ENCODE assay signal across 10 cellular contexts in genomic region chr3:20042331-20042730, GRCh38. TPM values are rescaled to one million over a fixed set of nuclear protein-coding genes. Genes with fewer than 3 reads are reported as not detected.
DNase-seq lines count a peak whose midpoint lies in the region; ATAC-seq and TF ChIP-seq lines count a peak whose summit lies in the region.
"Had no signal": no experiment of that assay in that cellular context is flagged by ENCODE, and none has a peak within 500 bp of the region (broad histone marks: within the 10 kb centered on the region; RNA-seq: fewer than 3 reads in every experiment).

No MANE protein-coding gene starts in this region.

- peaks cover 20% of the 10 kb centered on the region for H3K36me3 Mint-ChIP-seq in CD4-positive, alpha-beta T cell (ENCODE audit: low read depth)
- H3K36me3 Mint-ChIP-seq: mesothelial cell of epicardium had no signal

- DNase-seq in CD4-positive, alpha-beta T cell, result no peak
- DNase-seq in MM.1S, result no peak
- DNase-seq in effector memory CD4-positive, alpha-beta T cell, result no peak
- no peak for DNase-seq in BE2C
- no peak for DNase-seq in SW 1271 (lab: John Stamatoyannopoulos, UW)
- DNase-seq in NCI-H1436 (lab: John Stamatoyannopoulos, UW), result no peak

- H3K9ac ChIP-seq in MM.1S (ENCODE audit: low read length) (no peak overlapping the region), rectal smooth muscle tissue (ENCODE audit: low read length) (no peak overlapping the region)

- POLR2A ChIA-PET in CD4-positive, alpha-beta T cell (lab: Charles Lee), result interaction anchor here (0.8 to 5.7 kb wide), 6 partner anchors 12 to 144 kb away, joined by 3 to 48 read pairs (median 22); partner anchors contain the start of genes RAB5A and SGO1

- H3K27me3 ChIP-seq in CD4-positive, alpha-beta T cell (ENCODE audit: control insufficient read depth, insufficient read depth, low read length), result no peaks in the 10 kb centered on the region
- H3K27me3 ChIP-seq in MM.1S (replicated peaks; ENCODE audit: insufficient read depth, low read length) (no peaks in the 10 kb centered on the region), rectal smooth muscle tissue (ENCODE audit: control insufficient read depth, insufficient read depth, low read length) (no peaks in the 10 kb centered on the region), BE2C (no peaks in the 10 kb centered on the region)
- no peaks in the 10 kb centered on the region for H3K27me3 ChIP-seq in effector memory CD4-positive, alpha-beta T cell (replicated peaks; ENCODE audit: control insufficient read depth, insufficient read depth, low read length, poor library complexity, severe bottlenecking)

- H4K20me1 ChIP-seq in MM.1S (ENCODE audit: insufficient read depth, low read length), result no peaks in the 10 kb centered on the region

- H3K9me2 ChIP-seq in MM.1S (replicated peaks; ENCODE audit: insufficient read depth, low read length), result no peaks in the 10 kb centered on the region

- H3K4me3 ChIP-seq in MM.1S (ENCODE audit: low read length) (peak overlapping the region; percentile 94; the same call in 1 of the 2 replicates), rectal smooth muscle tissue (ENCODE audit: low read length) (peak overlapping the region; percentile 94), BE2C (ENCODE audit: low read depth, low read length) (no peak overlapping the region)
- peak overlapping the region; percentile 5 for H3K4me3 ChIP-seq in effector memory CD4-positive, alpha-beta T cell (ENCODE audit: insufficient read depth, low read depth, low read length, poor library complexity, severe bottlenecking)

- peak overlapping the region; percentile 99 for H3K4me3 Mint-ChIP-seq in CD4-positive, alpha-beta T cell

- intact Hi-C loops in CD4-positive, alpha-beta T cell (cut with DNase I, micrococcal nuclease), result loop anchor here (2.0 to 10.0 kb wide), 5 partner anchors 35 to 144 kb away; partner anchors contain the start of gene SGO1 (in 1 of the 2)

- H3K27ac ChIP-seq in CD4-positive, alpha-beta T cell (ENCODE audit: low read depth, low read length), result peak overlapping the region; percentile 90
- H3K27ac ChIP-seq in MM.1S (ENCODE audit: low read length) (peak overlapping the region; percentile 84; the same call in 1 of the 2 replicates), rectal smooth muscle tissue (ENCODE audit: low read depth, low read length) (no peak overlapping the region)
- H3K27ac ChIP-seq in effector memory CD4-positive, alpha-beta T cell (ENCODE audit: insufficient read depth, low read length, poor library complexity, severe bottlenecking), result peak overlapping the region; percentile 77

- CTCF ChIA-PET in CD4-positive, alpha-beta T cell (lab: Charles Lee), result interaction anchor here (0.7 to 1.7 kb wide), 4 partner anchors 12 to 33 kb away, joined by 3 to 7 read pairs (median 4); no protein-coding TSS in a partner anchor

- peak overlapping the region; percentile 99 for H3K27ac Mint-ChIP-seq in CD4-positive, alpha-beta T cell

- H3K9me3 ChIP-seq in CD4-positive, alpha-beta T cell (ENCODE audit: control insufficient read depth, low read length), result no peaks in the 10 kb centered on the region
- no peaks in the 10 kb centered on the region for H3K9me3 ChIP-seq in MM.1S (replicated peaks; ENCODE audit: insufficient read depth, low read length)
- H3K9me3 ChIP-seq in effector memory CD4-positive, alpha-beta T cell (ENCODE audit: control insufficient read depth, low read length), result no peaks in the 10 kb centered on the region
- H3K9me3 ChIP-seq in BE2C, result no peaks in the 10 kb centered on the region

- H2AFZ ChIP-seq in MM.1S (ENCODE audit: low read length), result no peak overlapping the region

- H3K79me2 ChIP-seq in MM.1S (ENCODE audit: low read length), result peaks cover 66% of the 10 kb centered on the region

- no peak for ATAC-seq in CD4-positive, alpha-beta T cell (ENCODE audit: poor library complexity)
- ATAC-seq in GM18519 (IDR thresholded peaks at IDR 0.05; ENCODE audit: low FRiP score, unreplicated experiment), result no peak

- peaks cover 53% of the 10 kb centered on the region for H3F3A ChIP-seq in MM.1S (ENCODE audit: insufficient read depth, low read length)

- peaks cover 51% of the 10 kb centered on the region for H3K4me1 ChIP-seq in MM.1S (ENCODE audit: low read length)
- peaks cover 32% of the 10 kb centered on the region for H3K4me1 ChIP-seq in effector memory CD4-positive, alpha-beta T cell (ENCODE audit: control insufficient read depth, insufficient read depth, low read length, poor library complexity, severe bottlenecking)
- H3K4me1 ChIP-seq in rectal smooth muscle tissue (ENCODE audit: control insufficient read depth, insufficient read depth, low read length), result peaks cover 24% of the 10 kb centered on the region
- H3K4me1 ChIP-seq in BE2C, result no peaks in the 10 kb centered on the region

- H3K27me3 Mint-ChIP-seq in CD4-positive, alpha-beta T cell, result no peaks in the 10 kb centered on the region

- H3K4me2 ChIP-seq in MM.1S (ENCODE audit: low read depth, low read length), result peak overlapping the region; percentile 94

- H3K36me3 ChIP-seq in MM.1S (replicated peaks; ENCODE audit: insufficient read depth, low read length) (no peaks in the 10 kb centered on the region), rectal smooth muscle tissue (ENCODE audit: control insufficient read depth, insufficient read depth, low read length) (no peaks in the 10 kb centered on the region), BE2C (no peaks in the 10 kb centered on the region)
- H3K36me3 ChIP-seq in effector memory CD4-positive, alpha-beta T cell (ENCODE audit: control insufficient read depth, insufficient read depth, low read length), result no peaks in the 10 kb centered on the region

- H3K4me1 Mint-ChIP-seq in CD4-positive, alpha-beta T cell (ENCODE audit: low read depth), result peaks cover 73% of the 10 kb centered on the region

- no peaks in the 10 kb centered on the region for H3K9me3 Mint-ChIP-seq in CD4-positive, alpha-beta T cell
- H3K9me3 Mint-ChIP-seq: mesothelial cell of epicardium had no signal

- no peak for TF ChIP-seq CTCF in CD4-positive, alpha-beta T cell (IDR thresholded peaks at IDR 0.05)
- TF ChIP-seq CTCF in MM.1S (IDR thresholded peaks at IDR 0.05; ENCODE audit: low read length), result no peak
- no peak for TF ChIP-seq CTCF in BE2C (IDR thresholded peaks at IDR 0.05; ENCODE audit: low read depth, low read length)

RNA-seq across cellular contexts. Expression of gene KAT2B, which starts 2.1 kb away (rescaled TPM):
- total RNA-seq in CD4-positive, alpha-beta T cell, result 10 to 100 TPM; 50.9 to 54.4 TPM
- 4.1 TPM for polyA plus RNA-seq in BE2C (2012; ENCODE audit: insufficient read depth, insufficient read length, low read depth)

RNA-seq across cellular contexts. Expression of gene PP2D1, which starts 30.3 kb away (rescaled TPM):
- total RNA-seq in CD4-positive, alpha-beta T cell, result not detected
- not detected for polyA plus RNA-seq in BE2C (2012; ENCODE audit: insufficient read depth, insufficient read length, low read depth)
- total RNA-seq: mesothelial cell of epicardium, subcutaneous adipose tissue had no signal
